14 cellular contexts compared by ENCODE assay signal in the genomic region with DNA sequence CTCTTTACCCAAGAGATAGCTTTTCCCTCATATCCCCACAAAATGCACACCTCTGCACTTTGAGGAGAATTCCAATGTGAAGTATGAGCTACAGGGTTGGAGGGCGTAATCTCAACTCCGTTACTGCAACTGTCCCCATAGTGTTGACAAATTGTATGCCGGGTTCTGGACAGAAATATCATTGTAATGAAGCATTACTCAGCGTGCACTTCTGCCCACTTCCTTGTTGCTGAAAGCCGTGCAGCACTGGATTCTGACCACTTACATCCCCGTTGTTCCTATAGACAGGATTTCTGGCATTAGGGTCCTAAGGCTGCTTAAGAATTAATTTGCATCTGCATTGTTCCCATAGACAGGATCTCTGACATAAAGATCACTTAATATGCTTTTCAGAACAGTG.
"Had no signal": no experiment of that assay in that cellular context is flagged by ENCODE, and none has a peak within 500 bp of the region (broad histone marks: within the 10 kb centered on the region; RNA-seq: fewer than 3 reads in every experiment).

No MANE protein-coding gene starts in this region.

- H3K4me1 ChIP-seq: pancreas had no signal

- H3K27me3 ChIP-seq: cardiac muscle cell, gastrocnemius medialis, pancreas had no signal

- DNase-seq: activated CD4-positive, alpha-beta memory T cell treated with anti-CD3 and anti-CD28 coated beads, Interleukin-2, amount 10 ng/mL, durations not matched to agents 7 days and 5 days; activated CD4-positive, alpha-beta T cell treated with anti-CD3 and anti-CD28 coated beads for 36 hours; activated naive CD4-positive, alpha-beta T cell treated with anti-CD3 and anti-CD28 coated beads for 36 hours; effector CD4-positive, alpha-beta T cell; gastrocnemius medialis; mesendoderm; pancreas; stimulated activated CD4-positive, alpha-beta T cell treated with anti-CD3 and anti-CD28 coated beads, Interleukin-15, amount 100 ng/mL, for 24 hours; stimulated activated CD4-positive, alpha-beta T cell treated with anti-CD3 and anti-CD28 coated beads, Interleukin-4, amount 100 ng/mL, for 24 hours; stimulated activated naive CD8-positive, alpha-beta T cell treated with anti-CD3 and anti-CD28 coated beads, Interleukin-15, amount 100 ng/mL, for 72 hours; T1000; WERI-Rb-1 had no signal

- H3K4me3 ChIP-seq: cardiac muscle cell, gastrocnemius medialis, pancreas, thoracic aorta had no signal

- H3K27ac ChIP-seq: cardiac muscle cell, gastrocnemius medialis, pancreas, thoracic aorta, WERI-Rb-1 had no signal

- H3K36me3 ChIP-seq: cardiac muscle cell, gastrocnemius medialis, pancreas, thoracic aorta, WERI-Rb-1 had no signal

- H3K9me3 ChIP-seq: gastrocnemius medialis, pancreas, thoracic aorta had no signal
